In the genomic region with DNA sequence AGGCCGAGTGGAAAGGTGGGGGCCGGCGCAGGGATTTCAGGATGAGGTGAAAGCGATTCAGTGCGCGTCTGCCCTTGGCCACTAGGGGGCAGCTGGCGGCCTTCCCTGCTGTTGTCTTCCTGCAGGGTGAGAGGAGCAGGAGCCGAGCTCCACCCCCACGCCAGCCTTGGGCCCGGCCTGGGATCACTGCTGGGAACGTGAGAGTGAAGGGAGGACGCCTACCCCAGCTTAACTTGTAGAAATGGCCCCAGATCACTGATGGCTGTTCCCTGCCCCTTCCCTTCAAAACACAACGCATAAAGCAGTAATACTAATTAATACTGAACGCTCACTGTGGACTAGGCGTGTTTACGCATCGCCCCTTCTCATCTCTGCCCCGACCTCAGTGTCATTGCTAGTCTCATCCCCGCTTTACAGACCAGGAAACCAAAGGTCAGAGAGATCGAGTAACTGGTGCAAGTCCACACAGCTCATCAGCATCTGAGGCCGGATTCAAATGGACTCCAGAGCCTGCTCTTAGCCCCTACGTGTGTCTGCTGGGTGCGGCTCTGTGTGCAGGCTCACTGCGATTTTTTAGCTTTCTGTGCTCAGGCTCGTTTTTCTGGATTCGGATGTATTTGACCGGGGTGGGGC, we compare ENCODE assay signal across 8 cellular contexts. TPM values are rescaled to one million over a fixed set of nuclear protein-coding genes. Genes with fewer than 3 reads are reported as not detected.
DNase-seq lines count a peak whose midpoint lies in the region; ATAC-seq, FAIRE-seq and TF ChIP-seq lines count a peak whose summit lies in the region.

No MANE protein-coding gene starts in this region.

- peaks cover 8% of the 10 kb centered on the region for H3K27me3 Mint-ChIP-seq in activated T-helper 1 cell treated with anti-CD3 and anti-CD28 coated beads, Interleukin-12 subunit alpha, Interleukin-12 subunit beta, Interleukin-2, Interleukin-4 antibody, amounts not matched to agents 30 ng/mL and 10 ng/mL and 1 ng/mL, durations not matched to agents 14 hours and 24 hours and 36 hours (ENCODE audit: insufficient read depth)
- H3K27me3 Mint-ChIP-seq in nephron (ENCODE audit: low read depth) = no peaks in the 10 kb centered on the region

- H3K4me1 ChIP-seq in fibroblast of lung (ENCODE audit: control insufficient read depth, extremely low read depth, insufficient read depth, low read length) = peaks cover 5% of the 10 kb centered on the region

- peaks cover 16% of the 10 kb centered on the region for H3K4me1 Mint-ChIP-seq in activated T-helper 1 cell treated with anti-CD3 and anti-CD28 coated beads, Interleukin-12 subunit alpha, Interleukin-12 subunit beta, Interleukin-2, Interleukin-4 antibody, amounts not matched to agents 30 ng/mL and 10 ng/mL and 1 ng/mL, durations not matched to agents 14 hours and 24 hours and 36 hours (ENCODE audit: low read depth)
- peaks cover 23% of the 10 kb centered on the region for H3K4me1 Mint-ChIP-seq in nephron

- TF ChIP-seq CTCF in LNCAP (IDR thresholded peaks at IDR 0.05) (peak; percentile 96), fibroblast of lung (conservative IDR thresholded peaks at IDR 0.05 in 1 of 2, IDR thresholded peaks at IDR 0.05 in 1 of 2; ENCODE audit: low read depth in 1 of 2, low read length in 2 of 2) (peak; percentile 85 to 96), nephron (IDR thresholded peaks at IDR 0.05; ENCODE audit: unreplicated experiment in 3 of 3) (peak; percentile 95 to 98 (median 95))

- peak overlapping the region; percentile 38 for H3K27ac ChIP-seq in fibroblast of lung (ENCODE audit: insufficient read depth, low read length)

- H3K9ac ChIP-seq in fibroblast of lung (ENCODE audit: insufficient read depth, low read length) = peak overlapping the region; percentile 7

- peaks cover 7% of the 10 kb centered on the region for H3K36me3 ChIP-seq in fibroblast of lung (ENCODE audit: control insufficient read depth, insufficient read depth, low read length)

- no peak overlapping the region for H3K27ac Mint-ChIP-seq in activated T-helper 1 cell treated with anti-CD3 and anti-CD28 coated beads, Interleukin-12 subunit alpha, Interleukin-12 subunit beta, Interleukin-2, Interleukin-4 antibody, amounts not matched to agents 30 ng/mL and 10 ng/mL and 1 ng/mL, durations not matched to agents 14 hours and 24 hours and 36 hours
- H3K27ac Mint-ChIP-seq in nephron = peak overlapping the region; percentile 0 to 7 (median 6)

- H3K4me2 ChIP-seq in fibroblast of lung (ENCODE audit: extremely low read depth, insufficient read depth, low read length) = peak overlapping the region; percentile 35

- no peak for ATAC-seq in GM19397 (IDR thresholded peaks at IDR 0.05; ENCODE audit: unreplicated experiment)

- DNase-seq in EL = peak; percentile 79
- peak; percentile 57 for DNase-seq in RCC 7860 (ENCODE audit: low spot score)
- peak; percentile 32 for DNase-seq in activated T-helper 1 cell treated with anti-CD3 and anti-CD28 coated beads, Interleukin-12 subunit alpha, Interleukin-12 subunit beta, Interleukin-2, Interleukin-4 antibody, amounts not matched to agents 30 ng/mL and 10 ng/mL and 1 ng/mL, durations not matched to agents 14 hours and 24 hours and 36 hours (ENCODE audit: low spot score)
- DNase-seq in fibroblast of lung (ENCODE audit: low read depth in 2 of 2) = peak; percentile 68 to 79
- DNase-seq in stimulated activated naive CD4-positive, alpha-beta T cell (lab: John Stamatoyannopoulos, UW) = peak; percentile 3 to 58 (median 45)

- intact Hi-C loops in activated T-helper 1 cell treated with anti-CD3 and anti-CD28 coated beads, Interleukin-12 subunit alpha, Interleukin-12 subunit beta, Interleukin-2, Interleukin-4 antibody, amounts not matched to agents 30 ng/mL and 10 ng/mL and 1 ng/mL, durations not matched to agents 14 hours and 24 hours and 36 hours (cut with micrococcal nuclease) = loop anchor here (1.0 to 5.0 kb wide), 2 partner anchors 177 to 249 kb away; no protein-coding TSS in a partner anchor

- H4K20me1 ChIP-seq in fibroblast of lung (ENCODE audit: control insufficient read depth, extremely low read depth, insufficient read depth, low read length) = no peaks in the 10 kb centered on the region

- H3K36me3 Mint-ChIP-seq in activated T-helper 1 cell treated with anti-CD3 and anti-CD28 coated beads, Interleukin-12 subunit alpha, Interleukin-12 subunit beta, Interleukin-2, Interleukin-4 antibody, amounts not matched to agents 30 ng/mL and 10 ng/mL and 1 ng/mL, durations not matched to agents 14 hours and 24 hours and 36 hours (ENCODE audit: low read depth) = peaks cover 9% of the 10 kb centered on the region
- no peaks in the 10 kb centered on the region for H3K36me3 Mint-ChIP-seq in nephron (ENCODE audit: low read depth)

- H2AFZ ChIP-seq in fibroblast of lung (ENCODE audit: low read length) = peak overlapping the region; percentile 83

- no peak overlapping the region for H3K4me3 ChIP-seq in fibroblast of lung (replicated peaks in 1 of 4; ENCODE audit: control extremely low read depth in 1 of 4, insufficient read depth in 1 of 4, low read depth in 3 of 4, low read length in 4 of 4)

- no peak overlapping the region for H3K4me3 Mint-ChIP-seq in activated T-helper 1 cell treated with anti-CD3 and anti-CD28 coated beads, Interleukin-12 subunit alpha, Interleukin-12 subunit beta, Interleukin-2, Interleukin-4 antibody, amounts not matched to agents 30 ng/mL and 10 ng/mL and 1 ng/mL, durations not matched to agents 14 hours and 24 hours and 36 hours
- H3K4me3 Mint-ChIP-seq in nephron = no peak overlapping the region

- no peaks in the 10 kb centered on the region for H3K9me3 Mint-ChIP-seq in activated T-helper 1 cell treated with anti-CD3 and anti-CD28 coated beads, Interleukin-12 subunit alpha, Interleukin-12 subunit beta, Interleukin-2, Interleukin-4 antibody, amounts not matched to agents 30 ng/mL and 10 ng/mL and 1 ng/mL, durations not matched to agents 14 hours and 24 hours and 36 hours
- H3K9me3 Mint-ChIP-seq in nephron = no peaks in the 10 kb centered on the region

- no peaks in the 10 kb centered on the region for H3K79me2 ChIP-seq in fibroblast of lung (ENCODE audit: control insufficient read depth, insufficient read depth, low read length)

- FAIRE-seq in RCC 7860 (lab: Jason Lieb, UNC) = no peak

- H3K9me3 ChIP-seq in fibroblast of lung (ENCODE audit: control insufficient read depth, insufficient read depth, low read depth, low read length) = no peaks in the 10 kb centered on the region

- no peaks in the 10 kb centered on the region for H3K27me3 ChIP-seq in fibroblast of lung (ENCODE audit: control insufficient read depth, insufficient read depth, low read length)

RNA-seq across cellular contexts. Expression of gene MVK, which starts 24.3 kb away (rescaled TPM):
- total RNA-seq in activated T-helper 1 cell treated with anti-CD3 and anti-CD28 coated beads, Interleukin-12 subunit alpha, Interleukin-12 subunit beta, Interleukin-2, Interleukin-4 antibody, amounts not matched to agents 30 ng/mL and 10 ng/mL and 1 ng/mL, durations not matched to agents 14 hours and 24 hours and 36 hours = 14.2 and 15.8 TPM in 2 replicates
- 10.0 and 22.1 TPM in 2 replicates for total RNA-seq in fibroblast of lung
- polyA plus RNA-seq in fibroblast of lung = 12.3 and 18.8 TPM in 2 replicates
- 22.9 and 30.2 TPM in 2 replicates for polyA plus RNA-seq in fibroblast of lung (2012)
- 16.5 and 20.4 TPM in 2 replicates for polyA minus RNA-seq in fibroblast of lung (ENCODE audit: low replicate concordance)

RNA-seq across cellular contexts. Expression of gene MMAB, which starts 24.6 kb away (rescaled TPM):
- total RNA-seq in activated T-helper 1 cell treated with anti-CD3 and anti-CD28 coated beads, Interleukin-12 subunit alpha, Interleukin-12 subunit beta, Interleukin-2, Interleukin-4 antibody, amounts not matched to agents 30 ng/mL and 10 ng/mL and 1 ng/mL, durations not matched to agents 14 hours and 24 hours and 36 hours = 41.9 and 42.2 TPM in 2 replicates
- total RNA-seq in fibroblast of lung = 32.6 and 56.1 TPM in 2 replicates
- polyA plus RNA-seq in fibroblast of lung = 31.5 and 36.8 TPM in 2 replicates
- polyA plus RNA-seq in fibroblast of lung (2012) = 60.5 and 63.5 TPM in 2 replicates
- polyA minus RNA-seq in fibroblast of lung (ENCODE audit: low replicate concordance) = 23.5 and 33.1 TPM in 2 replicates
